10 cellular contexts compared by ENCODE assay signal in the genomic region with DNA sequence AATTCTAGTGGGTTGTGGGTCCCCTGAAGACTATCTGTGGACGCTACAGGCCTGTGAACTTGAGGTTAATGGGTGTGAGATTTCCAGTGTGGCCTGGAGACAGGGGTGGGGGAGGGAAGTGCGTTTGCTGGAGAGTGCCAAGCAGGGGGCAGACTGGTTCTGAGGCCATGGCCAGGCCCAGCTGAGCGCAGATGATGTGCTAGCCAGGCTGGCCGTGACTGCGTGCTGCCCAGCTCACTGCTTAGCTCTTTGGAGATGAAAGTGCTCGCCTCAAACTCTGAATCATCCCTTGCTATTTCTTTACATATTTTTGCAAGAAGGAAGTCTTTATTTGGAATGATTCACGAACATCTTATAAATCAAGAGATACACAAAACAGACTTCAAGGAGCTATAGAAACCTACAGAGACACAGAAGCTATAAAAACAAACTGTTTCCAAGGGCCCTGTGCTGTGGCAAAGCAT.
DNase-seq lines count a peak whose midpoint lies in the region; ATAC-seq and TF ChIP-seq lines count a peak whose summit lies in the region.
"Had no signal": no experiment of that assay in that cellular context is flagged by ENCODE, and none has a peak within 500 bp of the region (broad histone marks: within the 10 kb centered on the region; RNA-seq: fewer than 3 reads in every experiment).

No MANE protein-coding gene starts in this region.

- POLR2A ChIA-PET in OCI-LY7 (lab: Charles Lee): interaction anchor here (0.6 to 0.9 kb wide), 2 partner anchors 15 to 76 kb away, joined by 3 read pairs; no protein-coding TSS in a partner anchor

- no peaks in the 10 kb centered on the region for H3K79me2 ChIP-seq in OCI-LY7 (ENCODE audit: insufficient read depth, low read depth, low read length)

- H3K27ac ChIP-seq in heart left ventricle (peak overlapping the region in 1 of 12 donors; percentile 78), prostate gland (no peak overlapping the region), OCI-LY7 (ENCODE audit: low read depth, low read length, poor library complexity, severe bottlenecking) (no peak overlapping the region)

- H3K27me3 ChIP-seq in heart left ventricle: no peaks in the 10 kb centered on the region
- no peaks in the 10 kb centered on the region for H3K27me3 ChIP-seq in prostate gland (replicated peaks; ENCODE audit: insufficient read depth)

- WGBS in heart left ventricle, 4 donors: 56 to 75% (median 70%) methylated on average over 7 of the region's 7 CpGs
- 38% methylated on average over 7 of the region's 7 CpGs for WGBS in prostate gland

- peaks cover 0 to 6% (median 0%) of the 10 kb centered on the region in 12 donors for H3K4me1 ChIP-seq in heart left ventricle
- no peaks in the 10 kb centered on the region for H3K4me1 ChIP-seq in prostate gland (replicated peaks)
- H3K4me1 ChIP-seq in OCI-LY7 (ENCODE audit: insufficient read depth, low read length, poor library complexity, severe bottlenecking): no peaks in the 10 kb centered on the region

- no peak overlapping the region for H3K4me3 ChIP-seq in heart left ventricle
- no peak overlapping the region for H3K4me3 ChIP-seq in prostate gland
- no peak overlapping the region for H3K4me3 ChIP-seq in OCI-LY7 (ENCODE audit: low read depth, low read length, poor library complexity, severe bottlenecking)

- CTCF ChIA-PET in OCI-LY7 (lab: Charles Lee; ENCODE audit: unreplicated experiment): no interaction called here

- no TSS peak for BruUV-seq in OCI-LY7 (replicated peaks; lab: Mats Ljungman, UMichigan)

- H4K20me1 ChIP-seq in OCI-LY7 (ENCODE audit: insufficient read depth, low read length): no peaks in the 10 kb centered on the region

- TF ChIP-seq CTCF in heart left ventricle (IDR thresholded peaks at IDR 0.05) (no peak), prostate gland (IDR thresholded peaks at IDR 0.05) (no peak), OCI-LY7 (conservative IDR thresholded peaks at IDR 0.05; ENCODE audit: low read length) (no peak)

- no peak for ATAC-seq in heart left ventricle
- ATAC-seq: stimulated activated naive B cell treated with anti-CD40 and anti-IgM and Interleukin-4, amounts not matched to agents 10 μg/mL and 1 μg/mL and 100 μg/mL, for 72 hours had no signal

- no peak overlapping the region for H2AFZ ChIP-seq in OCI-LY7 (ENCODE audit: low read length)

- DNase-seq in HT1080 (ENCODE audit: low read depth) (peak; percentile 81), brain pericyte (ENCODE audit: low read depth, low spot score) (peak; percentile 32), iris pigment epithelial cell (ENCODE audit: low read depth) (peak; percentile 90), superior temporal gyrus (ENCODE audit: extremely low spot score) (peak; percentile 72), HT-29 (ENCODE audit: low spot score) (no peak), heart left ventricle (no peak), prostate gland (ENCODE audit: low spot score) (no peak), OCI-LY7 (ENCODE audit: low spot score) (no peak)
- DNase-seq: small intestine; stimulated activated naive B cell treated with anti-CD40 and anti-IgM and Interleukin-4, amounts not matched to agents 10 μg/mL and 1 μg/mL and 100 μg/mL, for 72 hours had no signal

- H3K36me3 ChIP-seq in heart left ventricle: no peaks in the 10 kb centered on the region
- no peaks in the 10 kb centered on the region for H3K36me3 ChIP-seq in prostate gland
- H3K36me3 ChIP-seq in OCI-LY7 (ENCODE audit: insufficient read depth, low read length): no peaks in the 10 kb centered on the region

- TF ChIP-seq POLR2A in heart left ventricle (IDR thresholded peaks at IDR 0.05) (no peak), prostate gland (IDR thresholded peaks at IDR 0.05) (no peak)

- intact Hi-C loops in heart left ventricle (cut with DNase I): no loop called here
- intact Hi-C loops in prostate gland (cut with DNase I): no loop called here
- intact Hi-C loops in OCI-LY7 (cut with micrococcal nuclease; ENCODE audit: unreplicated experiment): no loop called here

- no peak overlapping the region for H3K4me2 ChIP-seq in OCI-LY7 (ENCODE audit: low read length)

- no peaks in the 10 kb centered on the region for H3K9me3 ChIP-seq in heart left ventricle
- H3K9me3 ChIP-seq in prostate gland: no peaks in the 10 kb centered on the region
- H3K9me3 ChIP-seq in OCI-LY7 (ENCODE audit: low read length): no peaks in the 10 kb centered on the region

- no peaks in the 10 kb centered on the region for H3K9me2 ChIP-seq in OCI-LY7 (ENCODE audit: insufficient read depth, low read length)

Comparison
In these comparisons a context has a peak if more than half of its experiments do, and no peak if none do; other contexts are left out.
1. DNase-seq: peak in HT1080 (single experiment), brain pericyte (single experiment), iris pigment epithelial cell (single experiment) and superior temporal gyrus (single experiment); none in HT-29 (single experiment), heart left ventricle (0 of 5), prostate gland (single experiment) and OCI-LY7 (single experiment).